3 cellular contexts compared by ENCODE assay signal in genomic region chr7:142123184-142123583, GRCh38.
TF ChIP-seq lines count a peak whose summit lies in the region.

No MANE protein-coding gene starts in this region.

TF ChIP-seq in A549, 52 proteins besides CTCF, POLR2A, EP300 and RAD21:
- TF ChIP-seq ESRRA (IDR thresholded peaks at IDR 0.05; ENCODE audit: borderline replicate concordance, low read length) (no peak), MAX (IDR thresholded peaks at IDR 0.05) (no peak), JUNB (IDR thresholded peaks at IDR 0.05) (no peak), MAFK (IDR thresholded peaks at IDR 0.05; ENCODE audit: partially characterized antibody) (peak; percentile 87), ZFP36 (IDR thresholded peaks at IDR 0.05; ENCODE audit: borderline replicate concordance, partially characterized antibody) (no peak)

TF ChIP-seq in IMR-90, 13 proteins besides CTCF, POLR2A, EP300 and RAD21:
- peak; percentile 93 for TF ChIP-seq MAFK (IDR thresholded peaks at IDR 0.05; ENCODE audit: low read depth, low read length)
- no peak for TF ChIP-seq RFX5 (IDR thresholded peaks at IDR 0.05; ENCODE audit: low read depth, low read length)
TF ChIP-seq in IMR-90: peak in this region for 1.

TF ChIP-seq in H1, 55 proteins besides CTCF, POLR2A, EP300 and RAD21:
- TF ChIP-seq SRF (IDR thresholded peaks at IDR 0.05; ENCODE audit: low read depth, low read length) (no peak), MAFK (IDR thresholded peaks at IDR 0.05; ENCODE audit: low read depth, low read length) (peak; percentile 50; the same call in 1 of the 2 replicates)
